8 cellular contexts compared by ENCODE assay signal in genomic region chr10:62373995-62374861, GRCh38. TPM values are rescaled to one million over a fixed set of nuclear protein-coding genes. Genes with fewer than 3 reads are reported as not detected.
A peak's percentile ranks its signal among the peaks of the same experiment; 100 is the strongest.
DNase-seq lines count a peak whose midpoint lies in the region; ATAC-seq and TF ChIP-seq lines count a peak whose summit lies in the region.

TSS of gene ZNF365 (plus strand) at chr10:62374369. CDS start at chr10:62376194, 1,825 bp downstream.

- peak within 1 kb of the TSS; percentile 58 for H3K4me3 ChIP-seq in BLaER1
- H3K4me3 ChIP-seq in coronary artery: peak within 1 kb of the TSS; percentile 79
- peak within 1 kb of the TSS; percentile 31 to 39 for H3K4me3 ChIP-seq in left lung

- H3K36me3 ChIP-seq in BLaER1 (no peaks in the 10 kb centered on the region), left lung (no peaks in the 10 kb centered on the region)

- DNase-seq in HK-2 (ENCODE audit: unreplicated experiment) (peak; percentile 35), coronary artery (ENCODE audit: low spot score) (no peak), left lung (peak in 1 of 2 donors; percentile 80)
- peak; percentile 4 to 46 (median 14) for DNase-seq in activated CD4-positive, CD25-positive, alpha-beta regulatory T cell (lab: John Stamatoyannopoulos, UW)
- DNase-seq in stimulated activated CD4-positive, alpha-beta T cell treated with anti-CD3 and anti-CD28 coated beads, Interleukin-4, amount 100 ng/mL, for 4 hours: peak; percentile 24 to 37

- H3K9ac ChIP-seq in BLaER1: no peak within 1 kb of the TSS

- peaks cover 46% of the 10 kb centered on the region for H3K27me3 ChIP-seq in BLaER1
- peaks cover 0 to 46% of the 10 kb centered on the region in 2 donors for H3K27me3 ChIP-seq in left lung

- H3K4me1 ChIP-seq in BLaER1 (no peaks in the 10 kb centered on the region), left lung (peaks cover 0 to 10% of the 10 kb centered on the region in 2 donors)

- intact Hi-C loops in left lung (cut with DNase I): no loop called here

- peaks cover 9% of the 10 kb centered on the region; the same call in 1 of the 2 replicates for H3K9me3 ChIP-seq in BLaER1
- no peaks in the 10 kb centered on the region for H3K9me3 ChIP-seq in left lung

- H4K20me1 ChIP-seq in BLaER1: no peaks in the 10 kb centered on the region

- peak within 1 kb of the TSS; percentile 75 for H3K4me2 ChIP-seq in BLaER1

- no peak for TF ChIP-seq CTCF in coronary artery (IDR thresholded peaks at IDR 0.05)
- no peak for TF ChIP-seq CTCF in left lung (IDR thresholded peaks at IDR 0.05)

- H3K27ac ChIP-seq in BLaER1: no peak within 1 kb of the TSS
- H3K27ac ChIP-seq in coronary artery: peak within 1 kb of the TSS; percentile 22 to 74
- H3K27ac ChIP-seq in left lung: no peak within 1 kb of the TSS

- ATAC-seq in left lung (peak; percentile 84), HG03439 (IDR thresholded peaks at IDR 0.05; ENCODE audit: unreplicated experiment) (no peak), HG02798 (IDR thresholded peaks at IDR 0.05; ENCODE audit: poor library complexity, unreplicated experiment) (no peak)

RNA-seq across cellular contexts. Expression of gene ZNF365, which starts in this region (rescaled TPM):
- 1 to 10 TPM; 1.4 to 2.9 TPM for total RNA-seq in left lung

Comparison
In these comparisons a context has a peak if more than half of its experiments do, and no peak if none do; other contexts are left out.
1. H3K27ac ChIP-seq: peak in coronary artery (2 of 2); none in BLaER1 (single experiment) and left lung (0 of 2).
2. Peak in every context shown above with its lines, with median percentiles within 50 percentile points of each other: H3K4me3 ChIP-seq.